Comparison of ENCODE assay signal across 23 cellular contexts in genomic region chr12:95100264-95101190, GRCh38. TPM values are rescaled to one million over a fixed set of nuclear protein-coding genes. Genes with fewer than 3 reads are reported as not detected.
DNase-seq lines count a peak whose midpoint lies in the region; ATAC-seq, FAIRE-seq and TF ChIP-seq lines count a peak whose summit lies in the region.
"Had no signal": no experiment of that assay in that cellular context is flagged by ENCODE, and none has a peak within 500 bp of the region (broad histone marks: within the 10 kb centered on the region; RNA-seq: fewer than 3 reads in every experiment).

No MANE protein-coding gene starts in this region.

- H3K9me3 ChIP-seq in HAP-1 (no peaks in the 10 kb centered on the region), transverse colon (no peaks in the 10 kb centered on the region)
- H3K9me3 ChIP-seq: esophagus muscularis mucosa, gastrocnemius medialis had no signal

- WGBS in transverse colon (ENCODE audit: low coverage in 1 of 2), 2 donors, result 82 to 90% methylated on average over 4 to 11 of the region's 11 CpGs

- H3K27ac ChIP-seq in transverse colon, result no peak overlapping the region
- H3K27ac ChIP-seq: esophagus muscularis mucosa, gastrocnemius medialis had no signal

- H3K27ac Mint-ChIP-seq in CD14-positive monocyte, result peak overlapping the region in 1 of 7 donors; percentile 72
- H3K27ac Mint-ChIP-seq: activated CD4-positive, alpha-beta T cell treated with anti-CD3 and anti-CD28 coated beads for 36 hours; activated naive CD8-positive, alpha-beta T cell treated with anti-CD3 and anti-CD28 coated beads, Interleukin-2, amount 10 ng/mL, durations not matched to agents 7 days and 5 days had no signal

- H3K4me3 ChIP-seq in fibroblast of villous mesenchyme (ENCODE audit: low read depth, low read length) (no peak overlapping the region), HAP-1 (no peak overlapping the region), transverse colon (no peak overlapping the region)
- H3K4me3 ChIP-seq: esophagus muscularis mucosa, gastrocnemius medialis had no signal

- no peak for TF ChIP-seq CTCF in fibroblast of villous mesenchyme (IDR thresholded peaks at IDR 0.05; ENCODE audit: insufficient read depth, low read depth, low read length)
- no peak for TF ChIP-seq CTCF in CD14-positive monocyte (IDR thresholded peaks at IDR 0.05)
- TF ChIP-seq CTCF in transverse colon (IDR thresholded peaks at IDR 0.05), result no peak

- ATAC-seq in left colon, result peak; percentile 3
- ATAC-seq: activated CD4-positive, alpha-beta T cell treated with anti-CD3 and anti-CD28 coated beads for 36 hours; gastrocnemius medialis had no signal

- no peak overlapping the region for H3K4me3 Mint-ChIP-seq in CD14-positive monocyte
- H3K4me3 Mint-ChIP-seq: activated CD4-positive, alpha-beta T cell treated with anti-CD3 and anti-CD28 coated beads for 36 hours; activated naive CD8-positive, alpha-beta T cell treated with anti-CD3 and anti-CD28 coated beads, Interleukin-2, amount 10 ng/mL, durations not matched to agents 7 days and 5 days had no signal

- in situ Hi-C loops in HAP-1 (cut with MboI; ENCODE audit: low sequenced_read_pairs), result no loop called here
- in situ Hi-C loops in transverse colon (cut with MboI; ENCODE audit: low pct_ligation_motif_present in 1 of 4, low pct_unique_long_range_greater_than_20kb in 1 of 4, low sequenced_read_pairs in 3 of 4), result loop anchor here in 1 of 4 donors (25.0 kb wide), 1 partner anchor 237 kb away; no protein-coding TSS in a partner anchor

- intact Hi-C loops in left colon (cut with DNase I, micrococcal nuclease), result no loop called here
- intact Hi-C loops in CD14-positive monocyte (cut with micrococcal nuclease), result no loop called here
- intact Hi-C loops in transverse colon (cut with DNase I; ENCODE audit: low total_unique reads), result no loop called here

- DNase-seq in CMK (ENCODE audit: low read depth) (peak; percentile 24), RCC 7860 (ENCODE audit: low spot score) (peak; percentile 71), fibroblast of villous mesenchyme (ENCODE audit: low read depth) (peak; percentile 16), left colon (no peak), CD14-positive monocyte (ENCODE audit: low spot score) (no peak), HAP-1 (ENCODE audit: low spot score in 2 of 2) (no peak), transverse colon (no peak)
- DNase-seq in activated naive CD4-positive, alpha-beta T cell treated with Interleukin-2 at 50 U/mL for 16 hours, result no peak
- DNase-seq: activated CD4-positive, alpha-beta T cell treated with anti-CD3 and anti-CD28 coated beads for 36 hours; activated naive CD8-positive, alpha-beta T cell treated with anti-CD3 and anti-CD28 coated beads, Interleukin-2, amount 10 ng/mL, durations not matched to agents 7 days and 5 days; effector CD8-positive, alpha-beta T cell; gastrocnemius medialis; kidney glomerular epithelial cell; MM.1S; NCI-H1436 treated with DMSO at 0.1 percent for 48 hours; NCI-H2171; NCI-H526; stimulated activated CD4-positive, alpha-beta T cell treated with anti-CD3 and anti-CD28 coated beads, Interleukin-1b, Interleukin-23, amount 100 ng/mL, for 48 hours; T1000 had no signal

- peaks cover 0 to 1% (median 0%) of the 10 kb centered on the region in 7 donors for H3K9me3 Mint-ChIP-seq in CD14-positive monocyte
- H3K9me3 Mint-ChIP-seq: activated naive CD8-positive, alpha-beta T cell treated with anti-CD3 and anti-CD28 coated beads, Interleukin-2, amount 10 ng/mL, durations not matched to agents 7 days and 5 days had no signal

- peaks cover 50% of the 10 kb centered on the region for H3K4me1 Mint-ChIP-seq in CD14-positive monocyte

- no peak for TF ChIP-seq POLR2A in transverse colon (IDR thresholded peaks at IDR 0.05)

- peaks cover 59 to 72% of the 10 kb centered on the region in 2 donors for H3K36me3 Mint-ChIP-seq in CD14-positive monocyte
- H3K36me3 Mint-ChIP-seq: activated naive CD8-positive, alpha-beta T cell treated with anti-CD3 and anti-CD28 coated beads, Interleukin-2, amount 10 ng/mL, durations not matched to agents 7 days and 5 days had no signal

- H3K27me3 ChIP-seq in HAP-1 (ENCODE audit: low read depth) (no peaks in the 10 kb centered on the region), transverse colon (no peaks in the 10 kb centered on the region)
- H3K27me3 ChIP-seq: esophagus muscularis mucosa, gastrocnemius medialis had no signal

- H3K36me3 ChIP-seq in HAP-1 (replicated peaks) (no peaks in the 10 kb centered on the region), transverse colon (peaks cover 0 to 3% (median under 1%) of the 10 kb centered on the region in 4 donors)
- H3K36me3 ChIP-seq: gastrocnemius medialis had no signal

- H3K4me1 ChIP-seq in HAP-1 (no peaks in the 10 kb centered on the region), transverse colon (peaks cover 6 to 15% (median 14%) of the 10 kb centered on the region in 4 donors)

- peaks cover 0 to 2% (median 0%) of the 10 kb centered on the region in 3 donors for H3K27me3 Mint-ChIP-seq in CD14-positive monocyte (ENCODE audit: low read depth in 3 of 3)
- H3K27me3 Mint-ChIP-seq: activated CD4-positive, alpha-beta T cell treated with anti-CD3 and anti-CD28 coated beads for 36 hours; activated naive CD8-positive, alpha-beta T cell treated with anti-CD3 and anti-CD28 coated beads, Interleukin-2, amount 10 ng/mL, durations not matched to agents 7 days and 5 days had no signal

- FAIRE-seq in RCC 7860 (lab: Jason Lieb, UNC), result no peak
- FAIRE-seq: D721Med, G401.6, H54 had no signal

- TF ChIP-seq EP300 in transverse colon (IDR thresholded peaks at IDR 0.05; ENCODE audit: low read depth), result no peak

RNA-seq across cellular contexts. Expression of gene NR2C1, which starts 27.1 kb away (rescaled TPM):
- total RNA-seq in fibroblast of villous mesenchyme, result 19.0 and 26.8 TPM in 2 replicates
- total RNA-seq in left colon, result 10 to 100 TPM; 26.4 to 30.2 TPM
- 1 to 10 TPM; 2.2 to 6.0 TPM for polyA plus RNA-seq in CD14-positive monocyte
- total RNA-seq in transverse colon, result 100 to 1,000 TPM in 1 of 4 donors, 10 to 100 TPM in 3; 25.1 to 157 (median 46.0) TPM

Comparison
In these comparisons a context has a peak if more than half of its experiments do, and no peak if none do; other contexts are left out.
1. DNase-seq: peak in CMK (single experiment), RCC 7860 (single experiment) and fibroblast of villous mesenchyme (single experiment); none in left colon (0 of 2), CD14-positive monocyte (single experiment), activated naive CD4-positive, alpha-beta T cell treated with Interleukin-2 at 50 U/mL for 16 hours (single experiment), HAP-1 (0 of 2) and transverse colon (single experiment).